ENCODE assay signal across 8 cellular contexts in genomic region chr20:347640-348484, GRCh38. TPM values are rescaled to one million over a fixed set of nuclear protein-coding genes. Genes with fewer than 3 reads are reported as not detected.
DNase-seq lines count a peak whose midpoint lies in the region; ATAC-seq, FAIRE-seq and TF ChIP-seq lines count a peak whose summit lies in the region.

No MANE protein-coding gene starts in this region.

- H3K36me3 ChIP-seq in heart left ventricle: peaks cover 0 to 30% (median 0%) of the 10 kb centered on the region in 9 donors
- no peaks in the 10 kb centered on the region for H3K36me3 ChIP-seq in pancreas

- H3K27ac ChIP-seq in heart left ventricle (peak overlapping the region; percentile 88 to 99 (median 95)), pancreas (peak overlapping the region; percentile 52 to 90 (median 84))

- TF ChIP-seq CTCF in heart left ventricle (IDR thresholded peaks at IDR 0.05): no peak
- no peak for TF ChIP-seq CTCF in pancreas (IDR thresholded peaks at IDR 0.05)

- ATAC-seq in HG02759 (IDR thresholded peaks at IDR 0.05; ENCODE audit: unreplicated experiment) (peak; percentile 81), heart left ventricle (peak; percentile 81 to 90 (median 90)), pancreas (peak; percentile 76 to 88 (median 82))

- H3K4me3 ChIP-seq in heart left ventricle (peak overlapping the region; percentile 69 to 97 (median 82)), pancreas (peak overlapping the region; percentile 53 to 77 (median 63))

- peak; percentile 59 for TF ChIP-seq POLR2A in GM15510 (IDR thresholded peaks at IDR 0.05; ENCODE audit: borderline replicate concordance, extremely low read depth, insufficient read length)
- peak in 1 of 2 donors; percentile 61 for TF ChIP-seq POLR2A in heart left ventricle (IDR thresholded peaks at IDR 0.05)

- H3K9me3 ChIP-seq in heart left ventricle: no peaks in the 10 kb centered on the region
- no peaks in the 10 kb centered on the region for H3K9me3 ChIP-seq in pancreas

- no peaks in the 10 kb centered on the region for H3K27me3 ChIP-seq in heart left ventricle
- no peaks in the 10 kb centered on the region for H3K27me3 ChIP-seq in pancreas

- 0 to 1% (median 1%) methylated on average over 47 to 61 of the region's 61 CpGs for WGBS in heart left ventricle, 4 donors
- 0 to 1% methylated on average over 50 to 59 of the region's 61 CpGs for WGBS in pancreas, 2 donors

- intact Hi-C loops in heart left ventricle (cut with DNase I) (loop anchor here in 4 of 10 donors (2.0 to 5.0 kb wide), 5 partner anchors 23 to 304 kb away; partner anchors contain the start of genes CSNK2A1 (in 1 of the 4), RBCK1 (in 1 of the 4), SOX12 (in 1 of the 4) and SRXN1 (in 1 of the 4)), pancreas (cut with DNase I) (no loop called here)

- H3K4me1 ChIP-seq in heart left ventricle: peaks cover 0 to 35% (median 11%) of the 10 kb centered on the region in 12 donors
- H3K4me1 ChIP-seq in pancreas: peaks cover 0 to 15% (median 10%) of the 10 kb centered on the region in 3 donors

- no peak for FAIRE-seq in pancreas (lab: Jason Lieb, UNC)

- peak; percentile 94 for DNase-seq in NCI-H128 (lab: John Stamatoyannopoulos, UW; ENCODE audit: unreplicated experiment)
- peak; percentile 91 to 96 for DNase-seq in SW 1271 (lab: John Stamatoyannopoulos, UW)
- peak in 55 of 56 donors; percentile 42 to 94 (median 85) for DNase-seq in amygdala (lab: John Stamatoyannopoulos, UW)
- peak; percentile 93 to 96 (median 95) for DNase-seq in heart left ventricle
- DNase-seq in pancreas: peak; percentile 86 to 94 (median 88)
- DNase-seq in KG1 (lab: John Stamatoyannopoulos, UW): no peak

RNA-seq across cellular contexts. Expression of gene NRSN2, which starts 1.0 kb away (rescaled TPM):
- total RNA-seq in heart left ventricle (10 to 100 TPM; 13.8 to 49.5 (median 23.4) TPM), pancreas (10 to 100 TPM; 10.7 to 23.0 (median 15.3) TPM)
- polyA plus RNA-seq in heart left ventricle (10 to 100 TPM; 32.4 to 33.2 TPM), pancreas (10 to 100 TPM; 25.5 to 41.3 TPM)

RNA-seq across cellular contexts. Expression of gene SOX12, which starts 22.5 kb away (rescaled TPM):
- 10 to 100 TPM in 7 of 9 donors, 1 to 10 TPM in 2; 6.9 to 19.9 (median 11.5) TPM for total RNA-seq in heart left ventricle
- 1 to 10 TPM; 5.4 to 7.2 TPM for polyA plus RNA-seq in heart left ventricle
- total RNA-seq in pancreas: 1 to 10 TPM; 4.3 to 8.8 (median 6.5) TPM
- 1 to 10 TPM; 2.9 to 4.8 TPM for polyA plus RNA-seq in pancreas

RNA-seq across cellular contexts. Expression of gene TRIB3, which starts 32.7 kb away (rescaled TPM):
- total RNA-seq in heart left ventricle (1 to 10 TPM in 7 of 9 donors, under 1 TPM in 2; 0.47 to 4.9 (median 1.2) TPM), pancreas (10 to 100 TPM in 1 of 6 donors, 1 to 10 TPM in 5; 4.4 to 97.7 (median 6.6) TPM)
- polyA plus RNA-seq in heart left ventricle (1 to 10 TPM in 1 of 2 donors, under 1 TPM in 1; 0.61 to 5.9 TPM), pancreas (10 to 100 TPM in 1 of 2 donors, 1 to 10 TPM in 1; 6.5 to 12.8 TPM)

RNA-seq across cellular contexts. Expression of gene ZCCHC3, which starts 50.5 kb away (rescaled TPM):
- total RNA-seq in heart left ventricle (10 to 100 TPM in 5 of 9 donors, 1 to 10 TPM in 4; 6.9 to 15.3 (median 11.4) TPM), pancreas (1 to 10 TPM; 4.2 to 8.1 (median 6.2) TPM)
- polyA plus RNA-seq in heart left ventricle (1 to 10 TPM; 9.2 to 9.3 TPM), pancreas (10 to 100 TPM in 1 of 2 donors, 1 to 10 TPM in 1; 5.2 to 10.7 TPM)

RNA-seq across cellular contexts. Expression of gene C20orf96, which starts 57.3 kb away (rescaled TPM):
- total RNA-seq in heart left ventricle (1 to 10 TPM in 8 of 9 donors, under 1 TPM in 1; 0.64 to 6.6 (median 4.5) TPM), pancreas (1 to 10 TPM; 2.5 to 6.3 (median 2.9) TPM)
- polyA plus RNA-seq in heart left ventricle (1 to 10 TPM; 2.8 to 3.6 TPM), pancreas (1 to 10 TPM; 5.8 to 6.8 TPM)
